Comparison of ENCODE assay signal across 22 cellular contexts in the genomic region with DNA sequence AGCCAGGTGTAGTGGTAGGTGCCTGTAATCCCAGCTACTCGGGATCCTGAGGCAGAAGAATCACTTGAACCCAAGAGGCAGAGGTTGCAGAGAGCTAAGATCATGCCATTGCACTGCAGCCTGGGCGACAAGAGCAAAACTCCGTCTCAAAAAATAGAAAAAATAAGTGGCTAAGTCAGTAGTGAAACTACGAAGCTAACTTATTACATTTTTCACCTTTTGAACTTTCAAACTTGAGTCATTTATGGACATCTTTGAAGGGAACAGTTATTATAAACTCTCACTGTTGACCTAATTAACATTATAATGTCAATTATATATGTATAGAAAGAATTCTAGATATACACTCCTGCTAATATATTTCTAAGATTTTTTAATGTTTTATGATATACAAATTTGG.
DNase-seq lines count a peak whose midpoint lies in the region; ATAC-seq, FAIRE-seq and TF ChIP-seq lines count a peak whose summit lies in the region.
"Had no signal": no experiment of that assay in that cellular context is flagged by ENCODE, and none has a peak within 500 bp of the region (broad histone marks: within the 10 kb centered on the region; RNA-seq: fewer than 3 reads in every experiment).

No MANE protein-coding gene starts in this region.

- peak; percentile 75 for ATAC-seq in GM19351 (IDR thresholded peaks at IDR 0.05; ENCODE audit: unreplicated experiment)
- peak; percentile 49 for ATAC-seq in HG02938 (IDR thresholded peaks at IDR 0.05; ENCODE audit: unreplicated experiment)
- peak; percentile 64 for ATAC-seq in HG03520 (IDR thresholded peaks at IDR 0.05; ENCODE audit: unreplicated experiment)
- ATAC-seq in HG02642 (IDR thresholded peaks at IDR 0.05; ENCODE audit: poor library complexity, unreplicated experiment), result no peak
- ATAC-seq: K562, T-cell had no signal

- intact Hi-C loops in esophagus squamous epithelium (cut with DNase I), result no loop called here

- DNase-seq in esophagus squamous epithelium (lab: John Stamatoyannopoulos, UW) (no peak), kidney tubule cell (ENCODE audit: low spot score) (no peak), putamen (ENCODE audit: low spot score) (no peak)
- DNase-seq: CD8-positive, alpha-beta memory T cell; H7; NCI-H1105; NCI-H1694 treated with DMSO at 0.1 percent for 48 hours; NCI-H446 treated with DMSO at 0.1 percent for 48 hours; NCI-H748 treated with DMSO at 0.1 percent for 48 hours; PC-9; T-cell; T1000 had no signal

- no peaks in the 10 kb centered on the region for H3K9me3 ChIP-seq in esophagus squamous epithelium

- H3K27me3 ChIP-seq in esophagus squamous epithelium, result no peaks in the 10 kb centered on the region
- H3K27me3 ChIP-seq: BLaER1 had no signal

- no peak overlapping the region for H3K27ac ChIP-seq in esophagus squamous epithelium
- H3K27ac ChIP-seq: 22Rv1, BLaER1, HL-60, PC-9, SK-N-MC had no signal

- H3K36me3 ChIP-seq in esophagus squamous epithelium, result no peaks in the 10 kb centered on the region
- H3K36me3 ChIP-seq: BLaER1 had no signal

- no peak overlapping the region for H3K4me3 ChIP-seq in esophagus squamous epithelium
- H3K4me3 ChIP-seq: BLaER1, K562, PC-9, SK-N-MC had no signal

- WGBS in esophagus squamous epithelium, 2 donors, result 61 to 73% methylated on average over 4 of the region's 4 CpGs

- peak; percentile 70 for FAIRE-seq in A204.1 (lab: Jason Lieb, UNC)
- FAIRE-seq: K562 had no signal

- no peaks in the 10 kb centered on the region for H3K4me1 ChIP-seq in esophagus squamous epithelium

- no peak for TF ChIP-seq POLR2A in esophagus squamous epithelium (IDR thresholded peaks at IDR 0.05)

- TF ChIP-seq CTCF in esophagus squamous epithelium (IDR thresholded peaks at IDR 0.05), result no peak
